Comparison of ENCODE assay signal across 1 cellular context in the genomic region with DNA sequence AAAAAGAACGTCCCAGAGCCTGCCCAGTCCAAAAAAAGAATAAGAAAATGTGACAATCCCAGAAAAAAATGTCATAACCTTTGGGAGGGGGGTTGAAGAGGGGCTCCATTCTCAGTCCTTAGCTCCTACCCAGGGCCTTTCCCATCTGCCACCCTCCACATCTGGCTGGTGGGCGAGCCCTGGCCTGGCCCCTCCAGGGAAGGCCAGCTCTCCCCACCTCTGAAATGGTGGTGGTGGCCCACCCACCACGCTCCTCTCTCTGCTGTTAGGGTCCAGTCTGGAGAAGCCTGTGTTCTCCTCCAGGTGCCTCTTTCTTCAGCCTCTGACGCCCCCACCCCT.
TF ChIP-seq lines count a peak whose summit lies in the region.

No MANE protein-coding gene starts in this region.

TF ChIP-seq in endothelial cell of umbilical vein, 7 proteins besides CTCF, POLR2A, EP300 and RAD21:
- TF ChIP-seq EZH2 (IDR thresholded peaks at IDR 0.05; ENCODE audit: borderline replicate concordance, low read depth, low read length, severe bottlenecking): no peak
- TF ChIP-seq FOS (IDR thresholded peaks at IDR 0.05; ENCODE audit: borderline replicate concordance, insufficient read depth, low read length): no peak
- TF ChIP-seq, protein P1, sequence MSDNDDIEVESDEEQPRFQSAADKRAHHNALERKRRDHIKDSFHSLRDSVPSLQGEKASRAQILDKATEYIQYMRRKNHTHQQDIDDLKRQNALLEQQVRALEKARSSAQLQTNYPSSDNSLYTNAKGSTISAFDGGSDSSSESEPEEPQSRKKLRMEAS (IDR thresholded peaks at IDR 0.05; ENCODE audit: insufficient read depth, insufficient read length): no peak
- no peak for TF ChIP-seq MYC (IDR thresholded peaks at IDR 0.05; ENCODE audit: low read depth, low read length)
- TF ChIP-seq POLR2AphosphoS5 (IDR thresholded peaks at IDR 0.05; ENCODE audit: insufficient read depth, low read depth, low read length): no peak
- no peak for TF ChIP-seq GATA2 (IDR thresholded peaks at IDR 0.05; ENCODE audit: insufficient read depth, insufficient read length, low read depth, low read length)
- TF ChIP-seq JUN (IDR thresholded peaks at IDR 0.05; ENCODE audit: borderline replicate concordance, insufficient read depth, insufficient read length, low read depth): no peak
